ENCODE assay signal across 8 cellular contexts in genomic region chr11:111878766-111879636, GRCh38. TPM values are rescaled to one million over a fixed set of nuclear protein-coding genes. Genes with fewer than 3 reads are reported as not detected.
DNase-seq lines count a peak whose midpoint lies in the region; ATAC-seq and TF ChIP-seq lines count a peak whose summit lies in the region.

TSS of gene CFAP68 (plus strand) at chr11:111879541. CDS start at chr11:111879561, 20 bp downstream.
TSS of gene FDXACB1 (minus strand) at chr11:111879165. CDS start at chr11:111879132, 33 bp downstream.

- H3K79me2 ChIP-seq in PC-9 (ENCODE audit: low read depth) = peaks cover 15% of the 10 kb centered on the region

- CTCF ChIA-PET in PC-9 (lab: Charles Lee) = no interaction called here

- H3K4me3 Mint-ChIP-seq in activated T-cell treated with anti-CD3 and anti-CD28 coated beads, Interleukin-2, amount 50 U/mL, for 4 hours = peak within 1 kb of the TSS; percentile 87

- H3K4me1 ChIP-seq in PC-9 (replicated peaks; ENCODE audit: insufficient read depth) (peaks cover 10% of the 10 kb centered on the region), muscle layer of colon (ENCODE audit: insufficient read depth, low read length) (peaks cover 8% of the 10 kb centered on the region)

- peaks cover 12% of the 10 kb centered on the region for H3K4me1 Mint-ChIP-seq in activated T-cell treated with anti-CD3 and anti-CD28 coated beads, Interleukin-2, amount 50 U/mL, for 4 hours (ENCODE audit: low read depth)

- in situ Hi-C loops in KBM-7 (cut with MboI; ENCODE audit: low pct_unique_long_range_greater_than_20kb, low sequenced_read_pairs) = no loop called here

- H3K4me3 ChIP-seq in PC-9 = peak within 1 kb of the TSS; percentile 65
- H3K4me3 ChIP-seq in muscle layer of colon (ENCODE audit: low read depth in 1 of 2, low read length in 2 of 2) = peak within 1 kb of the TSS; percentile 78 to 80

- H3K9ac ChIP-seq in muscle layer of colon (ENCODE audit: low read length) = peak within 1 kb of the TSS; percentile 80

- TF ChIP-seq CTCF in PC-9 (conservative IDR thresholded peaks at IDR 0.05) = peak; percentile 97

- no peaks in the 10 kb centered on the region for H3K36me3 ChIP-seq in PC-9 (ENCODE audit: low read depth)
- H3K36me3 ChIP-seq in muscle layer of colon (ENCODE audit: insufficient read depth, low read length) = peaks cover 5% of the 10 kb centered on the region

- H3K27me3 ChIP-seq in PC-9 (ENCODE audit: insufficient read depth, low read depth) (no peaks in the 10 kb centered on the region), muscle layer of colon (ENCODE audit: control insufficient read depth in 1 of 2, insufficient read depth in 2 of 2, low read length in 2 of 2) (no peaks in the 10 kb centered on the region)

- H3K9me2 ChIP-seq in PC-9 (ENCODE audit: insufficient read depth) = no peaks in the 10 kb centered on the region

- no peaks in the 10 kb centered on the region for H3K9me3 ChIP-seq in PC-9 (ENCODE audit: insufficient read depth, low read depth)
- no peaks in the 10 kb centered on the region for H3K9me3 ChIP-seq in muscle layer of colon (ENCODE audit: low read length)

- ATAC-seq in GM21717 (IDR thresholded peaks at IDR 0.05; ENCODE audit: unreplicated experiment) (peak; percentile 94), esophagus mucosa (peak; percentile 95)
- ATAC-seq in activated T-cell treated with anti-CD3 and anti-CD28 coated beads, Interleukin-2, amount 50 U/mL, for 4 hours = peak; percentile 90

- H3K4me2 ChIP-seq in PC-9 = peak within 1 kb of the TSS; percentile 80

- H4K20me1 ChIP-seq in PC-9 (ENCODE audit: insufficient read depth) = no peaks in the 10 kb centered on the region

- H3K9me3 Mint-ChIP-seq in activated T-cell treated with anti-CD3 and anti-CD28 coated beads, Interleukin-2, amount 50 U/mL, for 4 hours = no peaks in the 10 kb centered on the region

- peak within 1 kb of the TSS; percentile 91 for H2AFZ ChIP-seq in PC-9

- peaks cover 10% of the 10 kb centered on the region for H3K36me3 Mint-ChIP-seq in activated T-cell treated with anti-CD3 and anti-CD28 coated beads, Interleukin-2, amount 50 U/mL, for 4 hours (ENCODE audit: insufficient read depth)

- peaks cover 19% of the 10 kb centered on the region for H3F3A ChIP-seq in PC-9 (ENCODE audit: insufficient read depth, low read depth)

- no TSS peak for BruUV-seq in PC-9 (replicated peaks; lab: Mats Ljungman, UMichigan)

- peak within 1 kb of the TSS; percentile 88 for H3K27ac ChIP-seq in PC-9
- peak within 1 kb of the TSS; percentile 99 for H3K27ac ChIP-seq in muscle layer of colon (ENCODE audit: low read depth, low read length)

- no peaks in the 10 kb centered on the region for H3K27me3 Mint-ChIP-seq in activated T-cell treated with anti-CD3 and anti-CD28 coated beads, Interleukin-2, amount 50 U/mL, for 4 hours (ENCODE audit: low read depth)

- intact Hi-C loops in PC-9 (cut with micrococcal nuclease; ENCODE audit: unreplicated experiment) = loop anchor here (1.0 to 10.0 kb wide), 8 partner anchors 32 to 401 kb away; partner anchors contain the start of genes C11orf52, IL18, SDHD and TEX12

- DNase-seq in DMS79 treated with DMSO at 0.1 percent for 48 hours (lab: John Stamatoyannopoulos, UW) (peak; percentile 100), KBM-7 (peak; percentile 98), PC-9 (peak; percentile 96)
- peak; percentile 91 for DNase-seq in activated T-cell treated with anti-CD3 and anti-CD28 coated beads, Interleukin-2, amount 50 U/mL, for 4 hours
- DNase-seq in stimulated activated CD8-positive, alpha-beta memory T cell treated with anti-CD3 and anti-CD28 coated beads, Interleukin-7, amount 100 ng/mL, for 24 hours (ENCODE audit: low read depth) = peak; percentile 83

- POLR2A ChIA-PET in PC-9 (lab: Charles Lee; ENCODE audit: unreplicated experiment) = interaction anchor here (0.6 kb wide), 1 partner anchor 188 kb away, joined by 3 read pairs; no protein-coding TSS in a partner anchor

RNA-seq across cellular contexts. Expression of gene CFAP68, which starts in this region (rescaled TPM):
- 27.4 and 46.8 TPM in 2 replicates for total RNA-seq in PC-9 (2021)
- total RNA-seq in activated T-cell treated with anti-CD3 and anti-CD28 coated beads, Interleukin-2, amount 50 U/mL, for 4 hours = 10 to 100 TPM; 16.9 to 25.3 (median 17.9) TPM
- total RNA-seq in esophagus mucosa = 22.5 TPM

RNA-seq across cellular contexts. Expression of gene FDXACB1, which starts in this region (rescaled TPM):
- total RNA-seq in PC-9 (2021) (2.1 and 2.2 TPM in 2 replicates), esophagus mucosa (1.8 TPM)
- total RNA-seq in activated T-cell treated with anti-CD3 and anti-CD28 coated beads, Interleukin-2, amount 50 U/mL, for 4 hours = 10 to 100 TPM; 11.1 to 12.5 (median 11.4) TPM

Comparison
In these comparisons a context has a peak if more than half of its experiments do, and no peak if none do; other contexts are left out.
1. Peak in every context shown above with its lines: DNase-seq, ATAC-seq, H3K4me3 ChIP-seq and H3K27ac ChIP-seq.